Comparison of ENCODE assay signal across 10 cellular contexts in genomic region chr18:70380915-70381896, GRCh38.
DNase-seq lines count a peak whose midpoint lies in the region; ATAC-seq and FAIRE-seq lines count a peak whose summit lies in the region.
"Had no signal": no experiment of that assay in that cellular context is flagged by ENCODE, and none has a peak within 500 bp of the region (broad histone marks: within the 10 kb centered on the region; RNA-seq: fewer than 3 reads in every experiment).

No MANE protein-coding gene starts in this region.

- no peaks in the 10 kb centered on the region for H3K27me3 Mint-ChIP-seq in activated CD4-positive, alpha-beta memory T cell treated with anti-CD3 and anti-CD28 coated beads for 36 hours
- H3K27me3 Mint-ChIP-seq in activated CD4-positive, alpha-beta memory T cell treated with anti-CD3 and anti-CD28 coated beads, Interleukin-2, amount 10 ng/mL, durations not matched to agents 7 days and 5 days = peaks cover 3% of the 10 kb centered on the region
- H3K27me3 Mint-ChIP-seq in CD4-positive, alpha-beta memory T cell = peaks cover 0 to 2% of the 10 kb centered on the region in 2 donors
- H3K27me3 Mint-ChIP-seq: memory B cell had no signal

- no peaks in the 10 kb centered on the region for H3K36me3 ChIP-seq in CD4-positive, alpha-beta memory T cell (ENCODE audit: insufficient read depth, low read length)

- peak overlapping the region; percentile 89 for H3K27ac ChIP-seq in substantia nigra (ENCODE audit: low read depth, low read length, poor library complexity, severe bottlenecking)
- no peak overlapping the region for H3K27ac ChIP-seq in CD4-positive, alpha-beta memory T cell (ENCODE audit: low read depth, low read length)

- H3K36me3 Mint-ChIP-seq in activated CD4-positive, alpha-beta memory T cell treated with anti-CD3 and anti-CD28 coated beads for 36 hours = no peaks in the 10 kb centered on the region
- no peaks in the 10 kb centered on the region for H3K36me3 Mint-ChIP-seq in activated CD4-positive, alpha-beta memory T cell treated with anti-CD3 and anti-CD28 coated beads, Interleukin-2, amount 10 ng/mL, durations not matched to agents 7 days and 5 days (ENCODE audit: low read depth)
- H3K36me3 Mint-ChIP-seq in CD4-positive, alpha-beta memory T cell = no peaks in the 10 kb centered on the region
- H3K36me3 Mint-ChIP-seq: activated naive CD4-positive, alpha-beta T cell treated with anti-CD3 and anti-CD28 coated beads, Interleukin-2, amount 50 U/mL, for 24 hours; memory B cell had no signal

- no peaks in the 10 kb centered on the region for H3K27me3 ChIP-seq in CD4-positive, alpha-beta memory T cell (ENCODE audit: insufficient read depth, low read length)

- H3K4me1 ChIP-seq in CD4-positive, alpha-beta memory T cell (ENCODE audit: insufficient read depth, low read length) = no peaks in the 10 kb centered on the region

- no peak for ATAC-seq in HG03439 (IDR thresholded peaks at IDR 0.05; ENCODE audit: unreplicated experiment)

- DNase-seq in activated CD4-positive, alpha-beta memory T cell treated with anti-CD3 and anti-CD28 coated beads for 36 hours = peak; percentile 13
- no peak for DNase-seq in activated CD4-positive, alpha-beta memory T cell treated with anti-CD3 and anti-CD28 coated beads, Interleukin-2, amount 10 ng/mL, durations not matched to agents 7 days and 5 days
- peak; percentile 84 to 86 for DNase-seq in NOMO-1 (lab: John Stamatoyannopoulos, UW; ENCODE audit: unreplicated experiment in 2 of 2)
- DNase-seq in frontal cortex (ENCODE audit: low spot score in 2 of 2) = peak; percentile 25 to 53
- DNase-seq in substantia nigra (lab: John Stamatoyannopoulos, UW) = peak in 46 of 49 donors; percentile 16 to 89 (median 66)
- DNase-seq in stimulated activated CD4-positive, alpha-beta T cell treated with anti-CD3 and anti-CD28 coated beads, Interleukin-2, amount 100 ng/mL, for 24 hours = no peak
- no peak for DNase-seq in CD4-positive, alpha-beta memory T cell

- H3K4me1 Mint-ChIP-seq in activated CD4-positive, alpha-beta memory T cell treated with anti-CD3 and anti-CD28 coated beads for 36 hours (ENCODE audit: low read depth) = no peaks in the 10 kb centered on the region
- peaks cover 12% of the 10 kb centered on the region for H3K4me1 Mint-ChIP-seq in activated CD4-positive, alpha-beta memory T cell treated with anti-CD3 and anti-CD28 coated beads, Interleukin-2, amount 10 ng/mL, durations not matched to agents 7 days and 5 days
- no peaks in the 10 kb centered on the region for H3K4me1 Mint-ChIP-seq in CD4-positive, alpha-beta memory T cell
- H3K4me1 Mint-ChIP-seq: activated naive CD4-positive, alpha-beta T cell treated with anti-CD3 and anti-CD28 coated beads, Interleukin-2, amount 50 U/mL, for 24 hours; memory B cell had no signal

- POLR2A ChIA-PET in activated CD4-positive, alpha-beta memory T cell treated with anti-CD3 and anti-CD28 coated beads for 36 hours (lab: Charles Lee) = no interaction called here
- POLR2A ChIA-PET in activated CD4-positive, alpha-beta memory T cell treated with anti-CD3 and anti-CD28 coated beads, Interleukin-2, amount 10 ng/mL, durations not matched to agents 7 days and 5 days (lab: Charles Lee) = no interaction called here
- POLR2A ChIA-PET in CD4-positive, alpha-beta memory T cell (lab: Charles Lee; ENCODE audit: partially characterized antibody) = no interaction called here

- peak; percentile 30 for FAIRE-seq in frontal cortex (lab: Jason Lieb, UNC)

- H3K9me3 Mint-ChIP-seq in activated CD4-positive, alpha-beta memory T cell treated with anti-CD3 and anti-CD28 coated beads for 36 hours = no peaks in the 10 kb centered on the region
- H3K9me3 Mint-ChIP-seq in activated CD4-positive, alpha-beta memory T cell treated with anti-CD3 and anti-CD28 coated beads, Interleukin-2, amount 10 ng/mL, durations not matched to agents 7 days and 5 days = no peaks in the 10 kb centered on the region
- H3K9me3 Mint-ChIP-seq in CD4-positive, alpha-beta memory T cell = peaks cover 0 to 2% (median 0%) of the 10 kb centered on the region in 8 donors
- H3K9me3 Mint-ChIP-seq: activated naive CD4-positive, alpha-beta T cell treated with anti-CD3 and anti-CD28 coated beads, Interleukin-2, amount 50 U/mL, for 24 hours; memory B cell had no signal

- no peak overlapping the region for H3K4me3 Mint-ChIP-seq in activated CD4-positive, alpha-beta memory T cell treated with anti-CD3 and anti-CD28 coated beads for 36 hours
- H3K4me3 Mint-ChIP-seq in activated CD4-positive, alpha-beta memory T cell treated with anti-CD3 and anti-CD28 coated beads, Interleukin-2, amount 10 ng/mL, durations not matched to agents 7 days and 5 days = no peak overlapping the region
- no peak overlapping the region for H3K4me3 Mint-ChIP-seq in CD4-positive, alpha-beta memory T cell
- H3K4me3 Mint-ChIP-seq: activated naive CD4-positive, alpha-beta T cell treated with anti-CD3 and anti-CD28 coated beads, Interleukin-2, amount 50 U/mL, for 24 hours; memory B cell had no signal

- intact Hi-C loops in activated CD4-positive, alpha-beta memory T cell treated with anti-CD3 and anti-CD28 coated beads for 36 hours (cut with micrococcal nuclease) = no loop called here
- intact Hi-C loops in CD4-positive, alpha-beta memory T cell (cut with micrococcal nuclease) = no loop called here

- H3K27ac Mint-ChIP-seq in activated CD4-positive, alpha-beta memory T cell treated with anti-CD3 and anti-CD28 coated beads for 36 hours = no peak overlapping the region
- no peak overlapping the region for H3K27ac Mint-ChIP-seq in activated CD4-positive, alpha-beta memory T cell treated with anti-CD3 and anti-CD28 coated beads, Interleukin-2, amount 10 ng/mL, durations not matched to agents 7 days and 5 days
- H3K27ac Mint-ChIP-seq in CD4-positive, alpha-beta memory T cell = peak overlapping the region in 1 of 7 donors; percentile 8
- H3K27ac Mint-ChIP-seq: activated naive CD4-positive, alpha-beta T cell treated with anti-CD3 and anti-CD28 coated beads, Interleukin-2, amount 50 U/mL, for 24 hours; memory B cell had no signal

- H3K4me3 ChIP-seq in CD4-positive, alpha-beta memory T cell (ENCODE audit: low read length in 2 of 2) = no peak overlapping the region

- H3K9me3 ChIP-seq in CD4-positive, alpha-beta memory T cell (ENCODE audit: control insufficient read depth in 1 of 2, low read length in 2 of 2) = no peaks in the 10 kb centered on the region

- CTCF ChIA-PET in activated CD4-positive, alpha-beta memory T cell treated with anti-CD3 and anti-CD28 coated beads for 36 hours (lab: Charles Lee) = no interaction called here
- CTCF ChIA-PET in activated CD4-positive, alpha-beta memory T cell treated with anti-CD3 and anti-CD28 coated beads, Interleukin-2, amount 10 ng/mL, durations not matched to agents 7 days and 5 days (lab: Charles Lee) = interaction anchor here (0.7 kb wide), 1 partner anchor 53 kb away, joined by 3 read pairs; no protein-coding TSS in a partner anchor
- CTCF ChIA-PET in CD4-positive, alpha-beta memory T cell (lab: Charles Lee; ENCODE audit: partially characterized antibody) = no interaction called here

Comparison
In these comparisons a context has a peak if more than half of its experiments do, and no peak if none do; other contexts are left out.
1. DNase-seq: peak in activated CD4-positive, alpha-beta memory T cell treated with anti-CD3 and anti-CD28 coated beads for 36 hours (single experiment), NOMO-1 (2 of 2), frontal cortex (2 of 2) and substantia nigra (46 of 49); none in activated CD4-positive, alpha-beta memory T cell treated with anti-CD3 and anti-CD28 coated beads, Interleukin-2, amount 10 ng/mL, durations not matched to agents 7 days and 5 days (single experiment), stimulated activated CD4-positive, alpha-beta T cell treated with anti-CD3 and anti-CD28 coated beads, Interleukin-2, amount 100 ng/mL, for 24 hours (0 of 2) and CD4-positive, alpha-beta memory T cell (0 of 5).